13 cellular contexts compared by ENCODE assay signal in the genomic region with DNA sequence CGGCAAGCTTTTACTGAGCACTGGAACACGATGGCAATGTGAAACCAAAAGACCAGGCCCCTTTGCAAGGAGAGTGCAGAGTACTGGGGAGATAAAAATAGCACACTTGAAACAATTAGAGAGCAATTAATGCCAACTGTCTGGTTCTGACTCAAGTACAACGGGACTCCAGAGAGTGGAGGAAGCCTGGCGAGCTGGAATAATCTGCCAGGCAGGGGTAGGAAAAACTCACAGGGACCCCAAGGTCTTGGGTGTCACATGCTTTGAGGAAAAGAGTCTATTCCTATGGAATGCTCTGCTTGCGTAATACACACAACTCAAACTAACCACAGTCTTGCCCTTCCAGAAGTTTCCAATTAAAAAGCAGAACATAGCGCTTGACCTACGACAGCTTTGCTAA.
A peak's percentile ranks its signal among the peaks of the same experiment; 100 is the strongest.
DNase-seq lines count a peak whose midpoint lies in the region; ATAC-seq, FAIRE-seq and TF ChIP-seq lines count a peak whose summit lies in the region.
"Had no signal": no experiment of that assay in that cellular context is flagged by ENCODE, and none has a peak within 500 bp of the region (broad histone marks: within the 10 kb centered on the region; RNA-seq: fewer than 3 reads in every experiment).

No MANE protein-coding gene starts in this region.

- H3K79me2 ChIP-seq in OCI-LY3 (ENCODE audit: low read length) = no peaks in the 10 kb centered on the region

- H3K27me3 ChIP-seq in BE2C (no peaks in the 10 kb centered on the region), OCI-LY3 (ENCODE audit: low read depth, low read length) (0 out of 2 replicates have a peak, but pooled peaks cover 6% of the 10 kb centered on the region), prostate gland (replicated peaks; ENCODE audit: insufficient read depth) (no peaks in the 10 kb centered on the region)
- H3K27me3 ChIP-seq: sigmoid colon had no signal

- H3K4me1 ChIP-seq in BE2C (peaks cover 17% of the 10 kb centered on the region), OCI-LY3 (ENCODE audit: low read length) (peaks cover 52% of the 10 kb centered on the region), prostate gland (replicated peaks) (no peaks in the 10 kb centered on the region)

- no peaks in the 10 kb centered on the region for H3K9me3 ChIP-seq in BE2C
- H3K9me3 ChIP-seq in OCI-LY3 (ENCODE audit: insufficient read depth, low read length) = no peaks in the 10 kb centered on the region
- no peaks in the 10 kb centered on the region for H3K9me3 ChIP-seq in prostate gland
- H3K9me3 ChIP-seq: sigmoid colon had no signal

- H3K27me3 Mint-ChIP-seq in mesothelial cell of epicardium (ENCODE audit: low read depth) = peaks cover 24% of the 10 kb centered on the region
- H3K27me3 Mint-ChIP-seq: central memory CD8-positive, alpha-beta T cell had no signal

- no peak overlapping the region for H3K27ac ChIP-seq in OCI-LY3 (ENCODE audit: low read length)
- no peak overlapping the region for H3K27ac ChIP-seq in prostate gland
- H3K27ac ChIP-seq: sigmoid colon had no signal

- no peaks in the 10 kb centered on the region for H4K20me1 ChIP-seq in OCI-LY3 (ENCODE audit: insufficient read depth, low read length)

- no peak overlapping the region for H3K27ac Mint-ChIP-seq in mesothelial cell of epicardium
- H3K27ac Mint-ChIP-seq: immature natural killer cell had no signal

- H3K4me3 ChIP-seq in BE2C (ENCODE audit: low read depth, low read length) = no peak overlapping the region; the same call in 1 of the 2 replicates
- no peak overlapping the region for H3K4me3 ChIP-seq in OCI-LY3 (ENCODE audit: low read length)
- H3K4me3 ChIP-seq in prostate gland = no peak overlapping the region
- H3K4me3 ChIP-seq: sigmoid colon had no signal

- WGBS in prostate gland = 59% methylated on average over 7 of the region's 7 CpGs

- H3K4me3 Mint-ChIP-seq in mesothelial cell of epicardium = no peak overlapping the region
- H3K4me3 Mint-ChIP-seq: central memory CD8-positive, alpha-beta T cell; immature natural killer cell had no signal

- no peaks in the 10 kb centered on the region for H3K9me3 Mint-ChIP-seq in mesothelial cell of epicardium
- H3K9me3 Mint-ChIP-seq: central memory CD8-positive, alpha-beta T cell; immature natural killer cell had no signal

- DNase-seq in BE2C (peak; percentile 49), M059J (ENCODE audit: low read depth) (peak; percentile 65), left cardiac atrium (no peak), D721Med (ENCODE audit: insufficient read length, low spot score) (no peak), prostate gland (ENCODE audit: low spot score) (no peak), mesothelial cell of epicardium (ENCODE audit: low spot score in 2 of 2, unreplicated experiment in 2 of 2) (no peak)
- no peak for DNase-seq in activated naive CD4-positive, alpha-beta T cell treated with Interleukin-2 at 50 U/mL for 16 hours
- DNase-seq: activated CD4-positive, alpha-beta T cell treated with anti-CD3 and anti-CD28 coated beads for 1 hour; immature natural killer cell; sigmoid colon; stimulated activated naive CD4-positive, alpha-beta T cell had no signal

- H3K4me1 Mint-ChIP-seq in mesothelial cell of epicardium = peaks cover 11% of the 10 kb centered on the region

- TF ChIP-seq CTCF in BE2C (IDR thresholded peaks at IDR 0.05; ENCODE audit: low read depth, low read length) (no peak), OCI-LY3 (IDR thresholded peaks at IDR 0.05; ENCODE audit: low read depth, low read length) (no peak), D721Med (IDR thresholded peaks at IDR 0.05; ENCODE audit: insufficient read depth, missing control alignments) (no peak), prostate gland (IDR thresholded peaks at IDR 0.05) (no peak), mesothelial cell of epicardium (IDR thresholded peaks at IDR 0.05; ENCODE audit: unreplicated experiment) (no peak)

- H2AFZ ChIP-seq in OCI-LY3 (ENCODE audit: low read depth, low read length) = no peak overlapping the region

- no peak overlapping the region for H3K9ac ChIP-seq in OCI-LY3 (ENCODE audit: low read length)

- H3K36me3 Mint-ChIP-seq in mesothelial cell of epicardium = no peaks in the 10 kb centered on the region
- H3K36me3 Mint-ChIP-seq: immature natural killer cell had no signal

- peak; percentile 84 to 90 for ATAC-seq in left cardiac atrium

- H3K36me3 ChIP-seq in BE2C = no peaks in the 10 kb centered on the region
- H3K36me3 ChIP-seq in OCI-LY3 (replicated peaks; ENCODE audit: low read depth, low read length) = no peaks in the 10 kb centered on the region
- no peaks in the 10 kb centered on the region for H3K36me3 ChIP-seq in prostate gland
- H3K36me3 ChIP-seq: sigmoid colon had no signal

- TF ChIP-seq POLR2A in prostate gland (IDR thresholded peaks at IDR 0.05) = no peak

- peak overlapping the region; percentile 95 for H3K4me2 ChIP-seq in OCI-LY3 (ENCODE audit: low read length)

- intact Hi-C loops in left cardiac atrium (cut with DNase I) = loop anchor here in 1 of 2 donors (10.0 kb wide), 1 partner anchor 97 kb away; no protein-coding TSS in a partner anchor
- intact Hi-C loops in prostate gland (cut with DNase I) = no loop called here

- no peak for FAIRE-seq in D721Med (lab: Jason Lieb, UNC)

Comparison
In these comparisons a context has a peak if more than half of its experiments do, and no peak if none do; other contexts are left out.
1. DNase-seq: peak in BE2C (single experiment) and M059J (single experiment); none in left cardiac atrium (single experiment), D721Med (single experiment), activated naive CD4-positive, alpha-beta T cell treated with Interleukin-2 at 50 U/mL for 16 hours (single experiment), prostate gland (single experiment) and mesothelial cell of epicardium (0 of 2).